22 cellular contexts compared by ENCODE assay signal in the genomic region with DNA sequence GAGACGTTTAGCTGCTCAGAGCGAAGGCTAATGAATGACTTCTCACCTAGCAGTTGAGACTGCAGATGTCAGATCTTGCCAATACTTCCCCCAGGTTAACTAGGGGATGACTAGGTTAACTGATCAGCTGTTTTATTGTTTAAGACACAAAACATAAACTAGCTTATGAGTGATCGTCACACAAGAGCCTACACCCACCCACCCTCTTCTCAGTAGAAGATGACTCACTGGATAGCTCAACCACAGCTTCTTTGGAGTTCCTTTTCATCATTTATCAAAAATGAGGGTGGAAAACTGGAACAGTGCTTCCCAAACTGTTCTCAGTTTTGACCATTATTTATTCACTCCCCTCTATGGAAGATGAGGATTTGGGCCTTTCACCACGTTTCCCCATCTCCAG. TPM values are rescaled to one million over a fixed set of nuclear protein-coding genes. Genes with fewer than 3 reads are reported as not detected.
A peak's percentile ranks its signal among the peaks of the same experiment; 100 is the strongest.
DNase-seq lines count a peak whose midpoint lies in the region; ATAC-seq and TF ChIP-seq lines count a peak whose summit lies in the region.
"Had no signal": no experiment of that assay in that cellular context is flagged by ENCODE, and none has a peak within 500 bp of the region (broad histone marks: within the 10 kb centered on the region; RNA-seq: fewer than 3 reads in every experiment).

No MANE protein-coding gene starts in this region.

- TF ChIP-seq CTCF in MCF 10A (IDR thresholded peaks at IDR 0.05; ENCODE audit: unreplicated experiment) (no peak), breast epithelium (IDR thresholded peaks at IDR 0.05) (no peak), RWPE1 (conservative IDR thresholded peaks at IDR 0.05; ENCODE audit: low read depth) (no peak)

- BruUV-seq in MCF 10A (replicated peaks; lab: Mats Ljungman, UMichigan), result no TSS peak

- H3K27ac ChIP-seq in breast epithelium, result no peak overlapping the region
- no peak overlapping the region for H3K27ac ChIP-seq in RWPE1
- H3K27ac ChIP-seq: upper lobe of left lung had no signal

- no peaks in the 10 kb centered on the region for H3K9me3 ChIP-seq in breast epithelium
- H3K9me3 ChIP-seq: esophagus squamous epithelium, ovary, upper lobe of left lung had no signal

- POLR2A ChIA-PET in MCF 10A (lab: Yijun Ruan, JAX) (interaction anchor here (0.9 kb wide), 1 partner anchor 15 kb away, joined by 3 read pairs; no protein-coding TSS in a partner anchor), RWPE1 (lab: Yijun Ruan, JAX; ENCODE audit: low non-redundant PET) (no interaction called here)

- CTCF ChIA-PET in MCF 10A (lab: Yijun Ruan, JAX) (interaction anchor here (0.6 kb wide), 1 partner anchor 776 kb away, joined by 3 read pairs; no protein-coding TSS in a partner anchor), RWPE1 (lab: Yijun Ruan, JAX) (no interaction called here)

- no peak for TF ChIP-seq POLR2A in breast epithelium (IDR thresholded peaks at IDR 0.05)

- H3K9me3 Mint-ChIP-seq in MCF 10A (ENCODE audit: unreplicated experiment), result no peaks in the 10 kb centered on the region
- no peaks in the 10 kb centered on the region for H3K9me3 Mint-ChIP-seq in immature natural killer cell
- H3K9me3 Mint-ChIP-seq: activated T-helper 2 cell treated with anti-CD3 and anti-CD28 coated beads, Interferon-gamma antibody, Interleukin-2, Interleukin-4, amounts not matched to agents 10 μg/mL and 5 μg/mL and 100 μg/mL, durations not matched to agents 14 hours and 24 hours and 36 hours had no signal

- H3K36me3 ChIP-seq in breast epithelium, result no peaks in the 10 kb centered on the region
- H3K36me3 ChIP-seq: esophagus squamous epithelium, ovary, upper lobe of left lung had no signal

- no peak overlapping the region for H3K27ac Mint-ChIP-seq in MCF 10A (ENCODE audit: low read depth, unreplicated experiment)
- H3K27ac Mint-ChIP-seq in immature natural killer cell, result no peak overlapping the region
- H3K27ac Mint-ChIP-seq: activated T-helper 2 cell treated with anti-CD3 and anti-CD28 coated beads, Interferon-gamma antibody, Interleukin-2, Interleukin-4, amounts not matched to agents 10 μg/mL and 5 μg/mL and 100 μg/mL, durations not matched to agents 14 hours and 24 hours and 36 hours had no signal

- no peak for ATAC-seq in HG03025 (IDR thresholded peaks at IDR 0.05; ENCODE audit: low FRiP score, unreplicated experiment)

- no peaks in the 10 kb centered on the region for H3K27me3 Mint-ChIP-seq in MCF 10A (ENCODE audit: insufficient read depth, unreplicated experiment)
- peaks cover 4 to 12% (median 7%) of the 10 kb centered on the region in 3 donors for H3K27me3 Mint-ChIP-seq in immature natural killer cell (ENCODE audit: low read depth in 3 of 3)

- DNase-seq in MCF 10A (ENCODE audit: unreplicated experiment), result peak; percentile 48
- DNase-seq in breast epithelium (ENCODE audit: low spot score in 2 of 2), result no peak
- DNase-seq in RWPE1 (ENCODE audit: low spot score), result peak; percentile 46
- peak; percentile 23 for DNase-seq in fibroblast of peridontal ligament (ENCODE audit: extremely low read depth)
- no peak for DNase-seq in immature natural killer cell
- DNase-seq in NCI-H510A (lab: John Stamatoyannopoulos, UW), result no peak
- no peak for DNase-seq in amygdala (lab: John Stamatoyannopoulos, UW)
- DNase-seq: activated CD4-positive, alpha-beta T cell treated with anti-CD3 and anti-CD28 coated beads, Interleukin-2, amount 50 U/mL, for 1 hour; Calu3; dermis blood vessel endothelial cell; esophagus squamous epithelium; hippocampal formation; KBM-7; NCI-H1417; NCI-H2227 treated with DMSO at 0.1 percent for 48 hours; ovary; SHP77 treated with DMSO at 0.1 percent for 48 hours; stimulated activated CD4-positive, alpha-beta T cell treated with anti-CD3 and anti-CD28 coated beads, Interleukin-4, amount 100 ng/mL, for 4 hours; T1000; upper lobe of left lung had no signal

- H3K4me1 ChIP-seq in breast epithelium, result peaks cover 5 to 7% of the 10 kb centered on the region in 2 donors

- H3K4me3 ChIP-seq in breast epithelium, result no peak overlapping the region
- H3K4me3 ChIP-seq: esophagus squamous epithelium, ovary, upper lobe of left lung had no signal

- no peaks in the 10 kb centered on the region for H3K27me3 ChIP-seq in breast epithelium
- H3K27me3 ChIP-seq: esophagus squamous epithelium, ovary, upper lobe of left lung had no signal

- intact Hi-C loops in MCF 10A (cut with micrococcal nuclease), result no loop called here
- intact Hi-C loops in breast epithelium (cut with DNase I; ENCODE audit: low total_unique reads), result no loop called here

- H3K36me3 Mint-ChIP-seq in MCF 10A (ENCODE audit: insufficient read depth, unreplicated experiment) (no peaks in the 10 kb centered on the region), immature natural killer cell (peaks cover 0 to 5% (median 0%) of the 10 kb centered on the region in 3 donors)

- H3K4me3 Mint-ChIP-seq in MCF 10A (ENCODE audit: unreplicated experiment) (no peak overlapping the region), immature natural killer cell (no peak overlapping the region)

- H3K4me1 Mint-ChIP-seq in MCF 10A (ENCODE audit: insufficient read depth, unreplicated experiment) (peaks cover 52% of the 10 kb centered on the region), immature natural killer cell (no peaks in the 10 kb centered on the region)

RNA-seq across cellular contexts. Expression of a gene that starts 25.2 kb away (rescaled TPM):
- not detected in 2 replicates for total RNA-seq in MCF 10A (2022)
- total RNA-seq in breast epithelium, result 10 to 100 TPM; 10.1 to 22.6 (median 20.5) TPM
- polyA plus RNA-seq in immature natural killer cell, result not detected
- total RNA-seq: activated T-helper 2 cell treated with anti-CD3 and anti-CD28 coated beads, Interferon-gamma antibody, Interleukin-2, Interleukin-4, amounts not matched to agents 10 μg/mL and 5 μg/mL and 100 μg/mL, durations not matched to agents 14 hours and 24 hours and 36 hours; dermis blood vessel endothelial cell had no signal

Comparison
In these comparisons a context has a peak if more than half of its experiments do, and no peak if none do; other contexts are left out.
1. DNase-seq: peak in MCF 10A (single experiment), RWPE1 (single experiment) and fibroblast of peridontal ligament (single experiment); none in breast epithelium (0 of 2), immature natural killer cell (0 of 3), NCI-H510A (single experiment) and amygdala (0 of 56).
2. RNA of a gene that starts 25.2 kb away (total RNA-seq): 10.1 to 22.6 TPM in breast epithelium; not detected in MCF 10A; every median in the first group is over 10 times any median in the second.